ENCODE assay signal across 2 cellular contexts in the genomic region with DNA sequence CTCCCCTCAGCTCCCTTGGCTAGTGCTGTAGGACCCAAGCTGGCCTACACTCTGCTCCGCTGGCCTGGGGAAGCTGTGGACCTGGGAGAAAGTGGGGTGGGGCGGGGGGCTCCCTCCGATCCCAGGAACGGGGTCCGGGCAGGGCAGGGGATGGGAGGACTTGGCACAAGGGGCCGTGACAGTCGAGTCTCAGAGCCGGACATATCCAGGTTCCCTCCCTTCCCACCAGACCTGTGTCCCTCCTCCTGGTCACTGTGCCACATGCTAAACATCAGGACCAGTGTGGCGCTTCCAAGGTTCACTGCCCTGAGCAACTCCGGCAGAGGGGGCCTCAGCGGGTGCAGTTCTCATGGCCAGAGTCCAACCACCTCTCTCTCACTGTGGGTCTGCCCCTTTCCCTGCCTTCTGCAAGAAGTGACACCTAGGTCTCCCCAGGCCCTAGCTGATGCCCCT.
TF ChIP-seq lines count a peak whose summit lies in the region.

No MANE protein-coding gene starts in this region.

TF ChIP-seq in SK-N-SH treated with all-trans-retinoic acid at 6 μM for 48 hours, 23 proteins besides CTCF, POLR2A, EP300 and RAD21 (continued from another document):
- TF ChIP-seq, protein P1, sequence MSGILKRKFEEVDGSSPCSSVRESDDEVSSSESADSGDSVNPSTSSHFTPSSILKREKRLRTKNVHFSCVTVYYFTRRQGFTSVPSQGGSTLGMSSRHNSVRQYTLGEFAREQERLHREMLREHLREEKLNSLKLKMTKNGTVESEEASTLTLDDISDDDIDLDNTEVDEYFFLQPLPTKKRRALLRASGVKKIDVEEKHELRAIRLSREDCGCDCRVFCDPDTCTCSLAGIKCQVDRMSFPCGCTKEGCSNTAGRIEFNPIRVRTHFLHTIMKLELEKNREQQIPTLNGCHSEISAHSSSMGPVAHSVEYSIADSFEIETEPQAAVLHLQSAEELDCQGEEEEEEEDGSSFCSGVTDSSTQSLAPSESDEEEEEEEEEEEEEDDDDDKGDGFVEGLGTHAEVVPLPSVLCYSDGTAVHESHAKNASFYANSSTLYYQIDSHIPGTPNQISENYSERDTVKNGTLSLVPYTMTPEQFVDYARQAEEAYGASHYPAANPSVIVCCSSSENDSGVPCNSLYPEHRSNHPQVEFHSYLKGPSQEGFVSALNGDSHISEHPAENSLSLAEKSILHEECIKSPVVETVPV (CRISPR knock-in tag; IDR thresholded peaks at IDR 0.05): no peak
- no peak for TF ChIP-seq TCF4 (CRISPR knock-in tag; IDR thresholded peaks at IDR 0.05; ENCODE audit: borderline replicate concordance)
- TF ChIP-seq ZFP30 (CRISPR knock-in tag; IDR thresholded peaks at IDR 0.05): no peak
- TF ChIP-seq RARB (CRISPR knock-in tag; IDR thresholded peaks at IDR 0.05): no peak
TF ChIP-seq in SK-N-SH treated with all-trans-retinoic acid at 6 μM for 48 hours: peak in this region for 0.

TF ChIP-seq in HEK293T, 16 proteins besides CTCF, POLR2A, EP300 and RAD21 (continued from another document):
- TF ChIP-seq ZNF384 (IDR thresholded peaks at IDR 0.05): no peak
- TF ChIP-seq SP1 (IDR thresholded peaks at IDR 0.05): no peak
- no peak for TF ChIP-seq FOXK2 (IDR thresholded peaks at IDR 0.05)
- TF ChIP-seq LEF1 (IDR thresholded peaks at IDR 0.05; ENCODE audit: borderline replicate concordance): no peak
- TF ChIP-seq BHLHE40 (IDR thresholded peaks at IDR 0.05; ENCODE audit: borderline replicate concordance): no peak
